ENCODE assay signal across 6 cellular contexts in the genomic region with DNA sequence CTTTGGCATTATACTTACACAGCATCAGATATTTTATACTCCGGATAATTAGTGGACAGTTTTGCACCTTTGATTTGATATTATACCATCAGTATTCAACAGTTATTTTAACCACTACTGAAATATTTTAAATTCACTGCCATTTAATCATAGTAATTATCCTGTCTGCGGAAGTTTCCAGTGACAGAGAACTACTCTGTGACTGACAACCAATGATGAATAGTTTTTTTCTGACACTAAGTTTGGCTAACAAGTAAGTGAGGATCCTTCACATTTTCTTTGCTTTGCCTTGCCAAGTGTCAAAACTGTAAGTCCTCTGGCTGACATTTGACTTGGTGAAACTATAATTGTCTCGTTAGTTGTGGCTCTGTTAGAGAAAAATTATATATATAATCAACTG.
"Had no signal": no experiment of that assay in that cellular context is flagged by ENCODE, and none has a peak within 500 bp of the region (broad histone marks: within the 10 kb centered on the region; RNA-seq: fewer than 3 reads in every experiment).

No MANE protein-coding gene starts in this region.

- ATAC-seq: GM12878 had no signal

- H3K4me3 ChIP-seq: GM12878 had no signal

- DNase-seq: GDM1, GF-D8 had no signal

- FAIRE-seq: GM12878, GM12891, GM12892, GM18507 had no signal
